Comparison of ENCODE assay signal across 1 cellular context in genomic region chr12:123713398-123714301, GRCh38.
TF ChIP-seq lines count a peak whose summit lies in the region.

No MANE protein-coding gene starts in this region.

TF ChIP-seq in K562, 482 proteins besides CTCF, POLR2A, EP300 and RAD21 (continued from another document):
- TF ChIP-seq ZBTB40 (IDR thresholded peaks at IDR 0.05) (peak; percentile 64; the same call in 1 of the 2 replicates), ZBTB40 (CRISPR knock-in tag; IDR thresholded peaks at IDR 0.05) (no peak)
